1 cellular context compared by ENCODE assay signal in genomic region chr13:36355632-36356031, GRCh38.
A peak's percentile ranks its signal among the peaks of the same experiment; 100 is the strongest.
TF ChIP-seq lines count a peak whose summit lies in the region.

No MANE protein-coding gene starts in this region.

TF ChIP-seq in GM12878, 131 proteins besides CTCF, POLR2A, EP300 and RAD21 (continued from another document):
- TF ChIP-seq PRDM15 (CRISPR knock-in tag; IDR thresholded peaks at IDR 0.05) (no peak), ZBTB4 (CRISPR knock-in tag; IDR thresholded peaks at IDR 0.05) (no peak), POU2F2 (IDR thresholded peaks at IDR 0.05; ENCODE audit: borderline replicate concordance, low read depth, low read length) (no peak), CREM (IDR thresholded peaks at IDR 0.05; ENCODE audit: low read depth) (no peak), SMAD5 (IDR thresholded peaks at IDR 0.05; ENCODE audit: low read depth) (no peak), CUX1 (IDR thresholded peaks at IDR 0.05; ENCODE audit: insufficient replicate concordance, low read depth, low read length) (no peak), ZNF274 (IDR thresholded peaks at IDR 0.05; ENCODE audit: insufficient read depth, insufficient read length) (no peak), ATF7 (IDR thresholded peaks at IDR 0.05; ENCODE audit: low read depth) (peak; percentile 42; the same call in 1 of the 2 replicates), RCOR1 (conservative IDR thresholded peaks at IDR 0.05; ENCODE audit: low read depth, low read length) (no peak), CEBPB (IDR thresholded peaks at IDR 0.05; ENCODE audit: borderline replicate concordance in 1 of 2, low read depth in 2 of 2, low read length in 2 of 2) (no peak), IRF3 (IDR thresholded peaks at IDR 0.05) (no peak), ZNF687 (IDR thresholded peaks at IDR 0.05) (peak; percentile 41)
